Comparison of ENCODE assay signal across 8 cellular contexts in the genomic region with DNA sequence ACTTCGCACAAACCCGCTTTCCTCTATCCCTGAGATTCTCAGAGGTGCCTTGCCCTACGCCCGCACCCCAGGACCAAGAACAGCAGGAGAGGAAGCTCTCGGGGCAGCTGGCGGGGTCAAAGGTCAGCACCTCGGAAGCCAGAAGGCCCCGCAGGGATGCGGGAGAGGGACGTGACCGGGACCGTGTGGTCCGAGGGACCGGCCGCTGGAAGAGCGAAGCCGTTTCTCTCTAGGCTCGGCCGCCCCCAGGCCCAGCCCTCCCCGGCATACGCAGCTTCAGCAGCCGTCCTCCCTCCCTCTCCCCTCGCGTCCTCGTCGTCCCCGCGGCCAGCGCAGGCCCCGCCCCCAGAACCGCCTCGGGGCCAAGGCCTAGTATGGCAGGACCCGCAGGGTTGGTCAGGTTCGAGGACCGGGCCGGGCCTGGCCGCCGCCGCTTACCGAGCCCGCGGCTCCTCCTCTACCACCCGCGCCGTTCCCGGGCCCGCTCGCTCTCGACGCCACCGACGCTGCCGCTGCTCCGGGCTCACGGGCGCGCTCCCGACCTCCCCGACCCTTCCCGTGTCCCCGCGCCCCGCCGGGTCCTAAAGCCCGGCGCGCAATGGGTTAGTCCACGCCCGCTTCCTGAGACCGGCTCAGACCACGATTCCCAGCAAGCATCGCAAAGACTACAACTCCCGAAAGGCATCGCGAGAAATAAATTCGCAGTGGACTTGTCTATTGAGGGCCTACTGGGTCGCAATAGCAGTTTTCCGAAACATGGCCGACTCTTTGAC. TPM values are rescaled to one million over a fixed set of nuclear protein-coding genes. Genes with fewer than 3 reads are reported as not detected.
DNase-seq lines count a peak whose midpoint lies in the region; TF ChIP-seq lines count a peak whose summit lies in the region.

ARMH3 (minus strand) TSS at position 527 of the 773 bp plus-strand sequence. CDS start 16,059 bp downstream, outside the sequence.

- no peaks in the 10 kb centered on the region for H3K27me3 ChIP-seq in Loucy (ENCODE audit: insufficient read depth, low read length, poor library complexity, severe bottlenecking)
- no peaks in the 10 kb centered on the region for H3K27me3 ChIP-seq in neural cell (ENCODE audit: insufficient read depth, low read depth, low read length)
- no peaks in the 10 kb centered on the region for H3K27me3 ChIP-seq in stomach

- H3K27ac ChIP-seq in neural cell (ENCODE audit: low read length) (peak within 1 kb of the TSS; percentile 81), stomach (peak within 1 kb of the TSS; percentile 81 to 97 (median 94))

- H3K4me3 ChIP-seq in Loucy (ENCODE audit: low read length, poor library complexity, severe bottlenecking) (peak within 1 kb of the TSS; percentile 99), fibroblast of villous mesenchyme (ENCODE audit: low read depth, low read length) (peak within 1 kb of the TSS; percentile 95), neural cell (ENCODE audit: low read length) (peak within 1 kb of the TSS; percentile 98), stomach (peak within 1 kb of the TSS; percentile 66 to 91 (median 78))

- H2AFZ ChIP-seq in Loucy (ENCODE audit: low read length) (peak within 1 kb of the TSS; percentile 95), neural cell (ENCODE audit: low read depth, low read length) (peak within 1 kb of the TSS; percentile 93)

- 0 to 1% (median 0%) methylated on average over 30 to 79 of the region's 79 CpGs for WGBS in stomach, 5 donors

- H3K4me1 ChIP-seq in Loucy (ENCODE audit: insufficient read depth, low read length, poor library complexity, severe bottlenecking) (peaks cover 32% of the 10 kb centered on the region), stomach (peaks cover 21 to 45% (median 37%) of the 10 kb centered on the region in 4 donors)

- H3K9me2 ChIP-seq in Loucy (replicated peaks; ENCODE audit: low read depth, low read length) (no peaks in the 10 kb centered on the region), neural cell (ENCODE audit: insufficient read depth, low read length) (no peaks in the 10 kb centered on the region)

- peak in 1 of 4 donors; percentile 38 for TF ChIP-seq POLR2A in stomach (IDR thresholded peaks at IDR 0.05)

- H3K36me3 ChIP-seq in Loucy (ENCODE audit: insufficient read depth, low read length): no peaks in the 10 kb centered on the region
- no peaks in the 10 kb centered on the region for H3K36me3 ChIP-seq in neural cell (ENCODE audit: insufficient read depth, low read length)
- no peaks in the 10 kb centered on the region for H3K36me3 ChIP-seq in stomach

- H3K79me2 ChIP-seq in Loucy (ENCODE audit: insufficient read depth, low read length) (peaks cover 47% of the 10 kb centered on the region), neural cell (replicated peaks; ENCODE audit: insufficient read depth, low read length) (peaks cover 44% of the 10 kb centered on the region)

- no peaks in the 10 kb centered on the region for H3F3A ChIP-seq in Loucy (ENCODE audit: low read depth)
- H3F3A ChIP-seq in neural cell (ENCODE audit: insufficient read depth, low read length, poor library complexity, severe bottlenecking): no peaks in the 10 kb centered on the region

- H3K4me2 ChIP-seq in Loucy (ENCODE audit: low read depth, low read length, poor library complexity, severe bottlenecking) (peak within 1 kb of the TSS; percentile 100), neural cell (ENCODE audit: low read length) (peak within 1 kb of the TSS; percentile 97)

- H4K20me1 ChIP-seq in Loucy (ENCODE audit: insufficient read depth, low read length, poor library complexity, severe bottlenecking) (peaks cover 16% of the 10 kb centered on the region), neural cell (ENCODE audit: insufficient read depth) (no peaks in the 10 kb centered on the region)

- DNase-seq in EL (peak; percentile 98), H4 (ENCODE audit: low spot score) (peak; percentile 97), SHP77 treated with DMSO at 0.1 percent for 48 hours (lab: John Stamatoyannopoulos, UW) (peak; percentile 94), fibroblast of villous mesenchyme (ENCODE audit: low read depth) (peak; percentile 97), stomach (peak; percentile 94)
- peak; percentile 95 for DNase-seq in activated effector memory CD4-positive, alpha-beta T cell treated with anti-CD3 and anti-CD28 coated beads, Interleukin-2, amount 50 U/mL, for 16 hours

- TF ChIP-seq EP300 in neural cell (conservative IDR thresholded peaks at IDR 0.05; ENCODE audit: poor library complexity, severe bottlenecking): peak; percentile 66
- no peak for TF ChIP-seq EP300 in stomach (IDR thresholded peaks at IDR 0.05)

- H3K9ac ChIP-seq in Loucy (ENCODE audit: low read depth, low read length, poor library complexity, severe bottlenecking) (peak within 1 kb of the TSS; percentile 84), neural cell (ENCODE audit: low read length) (peak within 1 kb of the TSS; percentile 90)

- H3K9me3 ChIP-seq in Loucy (ENCODE audit: insufficient read depth, low read depth, low read length) (no peaks in the 10 kb centered on the region), neural cell (ENCODE audit: low read length) (no peaks in the 10 kb centered on the region), stomach (no peaks in the 10 kb centered on the region)

- intact Hi-C loops in stomach (cut with DNase I; ENCODE audit: low total_unique reads): no loop called here

- TF ChIP-seq RAD21 in neural cell (conservative IDR thresholded peaks at IDR 0.05): no peak

- no peak for TF ChIP-seq CTCF in Loucy (conservative IDR thresholded peaks at IDR 0.05; ENCODE audit: low read length)
- TF ChIP-seq CTCF in fibroblast of villous mesenchyme (IDR thresholded peaks at IDR 0.05; ENCODE audit: insufficient read depth, low read depth, low read length): no peak
- no peak for TF ChIP-seq CTCF in neural cell (IDR thresholded peaks at IDR 0.05; ENCODE audit: poor library complexity, severe bottlenecking)
- peak in 1 of 7 experiments; percentile 30 for TF ChIP-seq CTCF in stomach (IDR thresholded peaks at IDR 0.05)

TF ChIP-seq in neural cell, 6 proteins besides CTCF, POLR2A, EP300 and RAD21:
- TF ChIP-seq MXI1 (conservative IDR thresholded peaks at IDR 0.05; ENCODE audit: poor library complexity, severe bottlenecking) (peak; percentile 71), EZH2 (IDR thresholded peaks at IDR 0.05; ENCODE audit: borderline replicate concordance, insufficient read depth, low read length, poor library complexity, severe bottlenecking) (no peak), POLR2AphosphoS5 (IDR thresholded peaks at IDR 0.05) (peak; percentile 91), SMC3 (conservative IDR thresholded peaks at IDR 0.05; ENCODE audit: poor library complexity) (no peak)

RNA-seq across cellular contexts. Expression of gene ARMH3, which starts in this region (rescaled TPM):
- 3.1 and 6.3 TPM in 2 replicates for total RNA-seq in H4 (2014; rRNA removed; shearing (Covaris generic))
- total RNA-seq in fibroblast of villous mesenchyme (7.7 and 10.4 TPM in 2 replicates), stomach (10 to 100 TPM in 4 of 5 donors, 1 to 10 TPM in 1; 3.5 to 29.0 (median 18.2) TPM)
- polyA plus RNA-seq in neural cell (11.7 and 13.4 TPM in 2 replicates), stomach (10 to 100 TPM; 10.1 to 18.1 (median 10.1) TPM)
- 26.8 and 27.7 TPM in 2 replicates for polyA minus RNA-seq in neural cell

Comparison
In these comparisons a context has a peak if more than half of its experiments do, and no peak if none do; other contexts are left out.
1. Peak in every context shown above with its lines: DNase-seq, H3K4me3 ChIP-seq and H3K27ac ChIP-seq.